Comparison of ENCODE assay signal across 1 cellular context in genomic region chr4:123974419-123975105, GRCh38.
TF ChIP-seq lines count a peak whose summit lies in the region.

No MANE protein-coding gene starts in this region.

TF ChIP-seq in GM23338, 12 proteins besides CTCF, POLR2A, EP300 and RAD21 (continued from another document):
- TF ChIP-seq ZNF462 (CRISPR knock-in tag; IDR thresholded peaks at IDR 0.05) (no peak), ETS1 (IDR thresholded peaks at IDR 0.05) (no peak), EZH2 (IDR thresholded peaks at IDR 0.05; ENCODE audit: low read depth, unreplicated experiment) (no peak), EZH2phosphoT487 (IDR thresholded peaks at IDR 0.05; ENCODE audit: unreplicated experiment) (no peak), POLR2AphosphoS5 (IDR thresholded peaks at IDR 0.05; ENCODE audit: low read depth) (no peak), ZNF331 (CRISPR knock-in tag; IDR thresholded peaks at IDR 0.05; ENCODE audit: low read depth) (no peak), STAT1 (IDR thresholded peaks at IDR 0.05; ENCODE audit: unreplicated experiment) (no peak), CREB1 (CRISPR knock-in tag; IDR thresholded peaks at IDR 0.05; ENCODE audit: low read depth) (no peak), REST (IDR thresholded peaks at IDR 0.05; ENCODE audit: unreplicated experiment) (no peak), ZNF114 (CRISPR knock-in tag; IDR thresholded peaks at IDR 0.05) (no peak)
